ENCODE assay signal across 9 cellular contexts in genomic region chr10:95742529-95742884, GRCh38. TPM values are rescaled to one million over a fixed set of nuclear protein-coding genes. Genes with fewer than 3 reads are reported as not detected.
DNase-seq lines count a peak whose midpoint lies in the region; ATAC-seq and TF ChIP-seq lines count a peak whose summit lies in the region.
"Had no signal": no experiment of that assay in that cellular context is flagged by ENCODE, and none has a peak within 500 bp of the region (broad histone marks: within the 10 kb centered on the region; RNA-seq: fewer than 3 reads in every experiment).

No MANE protein-coding gene starts in this region.

- H3K4me3 ChIP-seq in fibroblast of pulmonary artery (replicated peaks; ENCODE audit: low read depth, low read length) (no peak overlapping the region), stomach (no peak overlapping the region)
- H3K4me3 ChIP-seq: neural progenitor cell had no signal

- no peak for TF ChIP-seq CTCF in fibroblast of pulmonary artery (IDR thresholded peaks at IDR 0.05; ENCODE audit: low read length, missing control alignments)
- TF ChIP-seq CTCF in stomach (IDR thresholded peaks at IDR 0.05), result no peak

- no peaks in the 10 kb centered on the region for H3K36me3 ChIP-seq in stomach
- H3K36me3 ChIP-seq: neural progenitor cell had no signal

- H3K27me3 ChIP-seq in stomach, result no peaks in the 10 kb centered on the region
- H3K27me3 ChIP-seq: neural progenitor cell had no signal

- no peak for TF ChIP-seq EP300 in stomach (IDR thresholded peaks at IDR 0.05)

- H3K27ac ChIP-seq in stomach, result peak overlapping the region in 4 of 5 donors; percentile 62 to 81 (median 78)
- H3K27ac ChIP-seq: KMS-11, neural progenitor cell had no signal

- no peaks in the 10 kb centered on the region for H3K9me3 ChIP-seq in stomach

- ATAC-seq in GM19395 (IDR thresholded peaks at IDR 0.05; ENCODE audit: unreplicated experiment), result peak; percentile 35

- H3K4me1 ChIP-seq in stomach, result peaks cover 10 to 29% (median 19%) of the 10 kb centered on the region in 4 donors

- TF ChIP-seq POLR2A in stomach (IDR thresholded peaks at IDR 0.05), result no peak

- DNase-seq in NCI-H2081 (lab: John Stamatoyannopoulos, UW), result peak; percentile 60 to 87
- DNase-seq in fibroblast of pulmonary artery (ENCODE audit: low read depth), result peak; percentile 86
- peak; percentile 88 for DNase-seq in stomach
- DNase-seq in NCI-H1436 (lab: John Stamatoyannopoulos, UW), result no peak
- DNase-seq in iPS-NIHi11 (ENCODE audit: low spot score), result no peak
- no peak for DNase-seq in putamen (ENCODE audit: low spot score)

- intact Hi-C loops in stomach (cut with DNase I; ENCODE audit: low total_unique reads), result no loop called here

- WGBS in stomach, 5 donors, result 15 to 36% (median 21%) methylated on average over 3 of the region's 3 CpGs

RNA-seq across cellular contexts. Expression of gene ENTPD1, which starts 13.5 kb away (rescaled TPM):
- total RNA-seq in stomach, result 10 to 100 TPM in 4 of 5 donors, 1 to 10 TPM in 1; 4.5 to 56.7 (median 14.0) TPM
- 1 to 10 TPM; 3.7 to 6.0 (median 3.8) TPM for polyA plus RNA-seq in stomach

RNA-seq across cellular contexts. Expression of gene TCTN3, which starts 48.8 kb away (rescaled TPM):
- total RNA-seq in stomach, result 10 to 100 TPM in 2 of 5 donors, 1 to 10 TPM in 3; 1.2 to 31.6 (median 9.3) TPM
- polyA plus RNA-seq in stomach, result 10 to 100 TPM in 2 of 3 donors, 1 to 10 TPM in 1; 8.6 to 12.1 (median 10.1) TPM

Comparison
In these comparisons a context has a peak if more than half of its experiments do, and no peak if none do; other contexts are left out.
1. DNase-seq: peak in NCI-H2081 (2 of 2), fibroblast of pulmonary artery (single experiment) and stomach (single experiment); none in NCI-H1436 (single experiment), iPS-NIHi11 (single experiment) and putamen (single experiment).